16 cellular contexts compared by ENCODE assay signal in genomic region chr1:199081739-199082138, GRCh38.
DNase-seq lines count a peak whose midpoint lies in the region; ATAC-seq, FAIRE-seq and TF ChIP-seq lines count a peak whose summit lies in the region.
"Had no signal": no experiment of that assay in that cellular context is flagged by ENCODE, and none has a peak within 500 bp of the region (broad histone marks: within the 10 kb centered on the region; RNA-seq: fewer than 3 reads in every experiment).

No MANE protein-coding gene starts in this region.

- TF ChIP-seq CTCF in spleen (IDR thresholded peaks at IDR 0.05 in 8 of 11, conservative IDR thresholded peaks at IDR 0.05 in 3 of 11) (no peak), body of pancreas (IDR thresholded peaks at IDR 0.05) (no peak)

- H3K9me3 ChIP-seq in KOPT-K1 (ENCODE audit: insufficient read depth, low read length, poor library complexity, severe bottlenecking) (no peaks in the 10 kb centered on the region), spleen (no peaks in the 10 kb centered on the region), body of pancreas (no peaks in the 10 kb centered on the region)

- peaks cover 2% of the 10 kb centered on the region for H3K27me3 Mint-ChIP-seq in activated naive CD8-positive, alpha-beta T cell treated with anti-CD3 and anti-CD28 coated beads, Interleukin-2, amount 50 U/mL, for 24 hours
- H3K27me3 Mint-ChIP-seq: B cell had no signal

- H3K27me3 ChIP-seq in spleen (replicated peaks in 1 of 7) (no peaks in the 10 kb centered on the region), body of pancreas (no peaks in the 10 kb centered on the region)
- H3K27me3 ChIP-seq: brain microvascular endothelial cell had no signal

- H3K4me3 ChIP-seq in spleen (no peak overlapping the region), body of pancreas (no peak overlapping the region)

- no peaks in the 10 kb centered on the region for H3K36me3 Mint-ChIP-seq in activated naive CD8-positive, alpha-beta T cell treated with anti-CD3 and anti-CD28 coated beads, Interleukin-2, amount 50 U/mL, for 24 hours (ENCODE audit: low read depth)

- H3K27ac Mint-ChIP-seq in activated naive CD8-positive, alpha-beta T cell treated with anti-CD3 and anti-CD28 coated beads, Interleukin-2, amount 50 U/mL, for 24 hours: no peak overlapping the region
- H3K27ac Mint-ChIP-seq: B cell; naive thymus-derived CD4-positive, alpha-beta T cell had no signal

- H3K4me3 Mint-ChIP-seq in activated naive CD8-positive, alpha-beta T cell treated with anti-CD3 and anti-CD28 coated beads, Interleukin-2, amount 50 U/mL, for 24 hours: no peak overlapping the region
- H3K4me3 Mint-ChIP-seq: B cell; naive thymus-derived CD4-positive, alpha-beta T cell had no signal

- peaks cover 16% of the 10 kb centered on the region for H3K4me1 Mint-ChIP-seq in activated naive CD8-positive, alpha-beta T cell treated with anti-CD3 and anti-CD28 coated beads, Interleukin-2, amount 50 U/mL, for 24 hours

- FAIRE-seq in GM12892 (lab: Jason Lieb, UNC): peak; percentile 69

- H3K9me3 Mint-ChIP-seq in activated naive CD8-positive, alpha-beta T cell treated with anti-CD3 and anti-CD28 coated beads, Interleukin-2, amount 50 U/mL, for 24 hours: no peaks in the 10 kb centered on the region

- H3K4me1 ChIP-seq in spleen (peaks cover 0 to 3% (median 0%) of the 10 kb centered on the region in 6 donors), body of pancreas (no peaks in the 10 kb centered on the region)

- H3K36me3 ChIP-seq in KOPT-K1 (ENCODE audit: insufficient read depth, low read length): peaks cover 6% of the 10 kb centered on the region; the same call in 1 of the 2 replicates
- H3K36me3 ChIP-seq in spleen: no peaks in the 10 kb centered on the region
- no peaks in the 10 kb centered on the region for H3K36me3 ChIP-seq in body of pancreas (replicated peaks in 1 of 2; ENCODE audit: insufficient read depth in 1 of 2, low read depth in 2 of 2)
- H3K36me3 ChIP-seq: brain microvascular endothelial cell had no signal

- no peak for DNase-seq in GM12892 (ENCODE audit: insufficient read length)
- no peak for DNase-seq in spleen
- no peak for DNase-seq in body of pancreas
- DNase-seq in activated naive CD8-positive, alpha-beta T cell treated with anti-CD3 and anti-CD28 coated beads, Interleukin-2, amount 50 U/mL, for 24 hours: no peak
- DNase-seq in ecto neural progenitor cell (ENCODE audit: low spot score): no peak
- DNase-seq: brain microvascular endothelial cell; erythroblast; naive thymus-derived CD4-positive, alpha-beta T cell; NCI-H1436; OCI-M1; T1000 had no signal

- H3K27ac ChIP-seq in KOPT-K1 (ENCODE audit: low read depth, low read length, poor library complexity, severe bottlenecking): peak overlapping the region; percentile 96
- H3K27ac ChIP-seq in spleen: no peak overlapping the region
- no peak overlapping the region for H3K27ac ChIP-seq in body of pancreas
- H3K27ac ChIP-seq: brain microvascular endothelial cell, HL-60 had no signal

- no peak for TF ChIP-seq POLR2A in GM12892 (IDR thresholded peaks at IDR 0.05; ENCODE audit: low read depth, low read length)
- TF ChIP-seq POLR2A in spleen (IDR thresholded peaks at IDR 0.05): no peak
- no peak for TF ChIP-seq POLR2A in body of pancreas (IDR thresholded peaks at IDR 0.05)

- intact Hi-C loops in spleen (cut with DNase I; ENCODE audit: low total_unique reads): no loop called here
- intact Hi-C loops in body of pancreas (cut with DNase I): no loop called here

- peak; percentile 84 for ATAC-seq in GM19455 (IDR thresholded peaks at IDR 0.05; ENCODE audit: unreplicated experiment)
- peak; percentile 87 for ATAC-seq in HG02870 (IDR thresholded peaks at IDR 0.05; ENCODE audit: unreplicated experiment)
- no peak for ATAC-seq in body of pancreas
- ATAC-seq in activated naive CD8-positive, alpha-beta T cell treated with anti-CD3 and anti-CD28 coated beads, Interleukin-2, amount 50 U/mL, for 24 hours: no peak
- ATAC-seq: naive thymus-derived CD4-positive, alpha-beta T cell had no signal

Comparison
In these comparisons a context has a peak if more than half of its experiments do, and no peak if none do; other contexts are left out.
1. ATAC-seq: peak in GM19455 (single experiment) and HG02870 (single experiment); none in body of pancreas (single experiment) and activated naive CD8-positive, alpha-beta T cell treated with anti-CD3 and anti-CD28 coated beads, Interleukin-2, amount 50 U/mL, for 24 hours (single experiment).